15 cellular contexts compared by ENCODE assay signal in genomic region chr20:1928782-1929181, GRCh38. TPM values are rescaled to one million over a fixed set of nuclear protein-coding genes. Genes with fewer than 3 reads are reported as not detected.
DNase-seq lines count a peak whose midpoint lies in the region; ATAC-seq and TF ChIP-seq lines count a peak whose summit lies in the region.
"Had no signal": no experiment of that assay in that cellular context is flagged by ENCODE, and none has a peak within 500 bp of the region (broad histone marks: within the 10 kb centered on the region; RNA-seq: fewer than 3 reads in every experiment).

No MANE protein-coding gene starts in this region.

- peak overlapping the region; percentile 50 for H3K27ac Mint-ChIP-seq in glutamatergic neuron (ENCODE audit: unreplicated experiment)
- H3K27ac Mint-ChIP-seq in stimulated activated naive B cell treated with anti-CD40 and anti-IgM and Interleukin-4, amounts not matched to agents 10 μg/mL and 1 μg/mL and 100 μg/mL, for 72 hours, result peak overlapping the region; percentile 70
- H3K27ac Mint-ChIP-seq: CD8-positive, alpha-beta memory T cell had no signal

- H3K4me3 Mint-ChIP-seq in glutamatergic neuron (ENCODE audit: unreplicated experiment), result no peak overlapping the region
- H3K4me3 Mint-ChIP-seq in stimulated activated naive B cell treated with anti-CD40 and anti-IgM and Interleukin-4, amounts not matched to agents 10 μg/mL and 1 μg/mL and 100 μg/mL, for 72 hours, result no peak overlapping the region
- H3K4me3 Mint-ChIP-seq: CD8-positive, alpha-beta memory T cell had no signal

- H3K27me3 ChIP-seq in right cardiac atrium (ENCODE audit: control insufficient read depth, insufficient read depth), result no peaks in the 10 kb centered on the region
- H3K27me3 ChIP-seq: BLaER1 had no signal

- H3K27ac ChIP-seq in right cardiac atrium (ENCODE audit: low read length), result peak overlapping the region; percentile 20
- H3K27ac ChIP-seq: BLaER1 had no signal

- intact Hi-C loops in right cardiac atrium (cut with DNase I) (no loop called here), left ventricle myocardium superior (cut with micrococcal nuclease) (no loop called here), lower leg skin (cut with DNase I; ENCODE audit: low total_unique reads) (no loop called here)

- WGBS in right cardiac atrium, result 57% methylated on average over 7 of the region's 7 CpGs
- 80 to 87% methylated on average over 7 of the region's 7 CpGs for WGBS in lower leg skin, 2 donors

- peaks cover 7% of the 10 kb centered on the region for H3K4me1 ChIP-seq in right cardiac atrium (ENCODE audit: control insufficient read depth, insufficient read depth, low read length)
- H3K4me1 ChIP-seq: Caco-2 had no signal

- no peaks in the 10 kb centered on the region for H3K4me1 Mint-ChIP-seq in glutamatergic neuron (ENCODE audit: low read depth, unreplicated experiment)
- H3K4me1 Mint-ChIP-seq in stimulated activated naive B cell treated with anti-CD40 and anti-IgM and Interleukin-4, amounts not matched to agents 10 μg/mL and 1 μg/mL and 100 μg/mL, for 72 hours, result peaks cover 28 to 44% of the 10 kb centered on the region in 2 donors
- H3K4me1 Mint-ChIP-seq: CD8-positive, alpha-beta memory T cell had no signal

- DNase-seq in right cardiac atrium (no peak), left ventricle myocardium superior (no peak), glutamatergic neuron (no peak), lower leg skin (ENCODE audit: low spot score in 2 of 2) (no peak)
- no peak for DNase-seq in stimulated activated naive B cell treated with anti-CD40 and anti-IgM and Interleukin-4, amounts not matched to agents 10 μg/mL and 1 μg/mL and 100 μg/mL, for 72 hours
- DNase-seq: 8988T; AML-193; Caco-2; CD8-positive, alpha-beta memory T cell; DND-41; GF-D8 had no signal

- no peaks in the 10 kb centered on the region for H3K9me3 Mint-ChIP-seq in glutamatergic neuron (ENCODE audit: unreplicated experiment)
- no peaks in the 10 kb centered on the region for H3K9me3 Mint-ChIP-seq in stimulated activated naive B cell treated with anti-CD40 and anti-IgM and Interleukin-4, amounts not matched to agents 10 μg/mL and 1 μg/mL and 100 μg/mL, for 72 hours
- H3K9me3 Mint-ChIP-seq: CD8-positive, alpha-beta memory T cell had no signal

- no peak for ATAC-seq in right cardiac atrium
- no peak for ATAC-seq in left ventricle myocardium superior
- no peak for ATAC-seq in stimulated activated naive B cell treated with anti-CD40 and anti-IgM and Interleukin-4, amounts not matched to agents 10 μg/mL and 1 μg/mL and 100 μg/mL, for 72 hours (replicated peaks)
- no peak for ATAC-seq in GM18909 (IDR thresholded peaks at IDR 0.05; ENCODE audit: poor library complexity, unreplicated experiment)
- ATAC-seq in GM21723 (IDR thresholded peaks at IDR 0.05; ENCODE audit: unreplicated experiment), result no peak
- ATAC-seq: HCT116 had no signal

- H3K27me3 Mint-ChIP-seq in glutamatergic neuron (ENCODE audit: unreplicated experiment), result no peaks in the 10 kb centered on the region
- peaks cover 13 to 17% of the 10 kb centered on the region in 2 donors for H3K27me3 Mint-ChIP-seq in stimulated activated naive B cell treated with anti-CD40 and anti-IgM and Interleukin-4, amounts not matched to agents 10 μg/mL and 1 μg/mL and 100 μg/mL, for 72 hours

- TF ChIP-seq CTCF in glutamatergic neuron (IDR thresholded peaks at IDR 0.05; ENCODE audit: partially characterized antibody, unreplicated experiment) (no peak), lower leg skin (IDR thresholded peaks at IDR 0.05) (no peak)

- no peaks in the 10 kb centered on the region for H3K9me3 ChIP-seq in right cardiac atrium (ENCODE audit: control insufficient read depth, low read length)
- H3K9me3 ChIP-seq: BLaER1, Caco-2 had no signal

- no peaks in the 10 kb centered on the region for H3K36me3 Mint-ChIP-seq in glutamatergic neuron (ENCODE audit: unreplicated experiment)
- peaks cover 82 to 91% of the 10 kb centered on the region in 2 donors for H3K36me3 Mint-ChIP-seq in stimulated activated naive B cell treated with anti-CD40 and anti-IgM and Interleukin-4, amounts not matched to agents 10 μg/mL and 1 μg/mL and 100 μg/mL, for 72 hours
- H3K36me3 Mint-ChIP-seq: CD8-positive, alpha-beta memory T cell had no signal

- TF ChIP-seq POLR2A in lower leg skin (IDR thresholded peaks at IDR 0.05), result no peak

- H3K4me3 ChIP-seq in right cardiac atrium (ENCODE audit: low read length) (no peak overlapping the region), lower leg skin (ENCODE audit: low read depth, poor library complexity, severe bottlenecking) (no peak overlapping the region)
- H3K4me3 ChIP-seq: BLaER1 had no signal

RNA-seq across cellular contexts. Expression of gene SIRPA, which starts 33.6 kb away (rescaled TPM):
- total RNA-seq in right cardiac atrium (10 to 100 TPM; 28.1 to 45.2 (median 34.7) TPM), left ventricle myocardium superior (18.1 TPM), glutamatergic neuron (ENCODE audit: unreplicated experiment) (0.34 TPM), lower leg skin (10 to 100 TPM; 29.3 to 55.0 (median 44.1) TPM)
- 19.5 TPM for polyA plus RNA-seq in right cardiac atrium
- polyA plus RNA-seq: CD8-positive, alpha-beta memory T cell had no signal

Comparison
In these comparisons a context has a peak if more than half of its experiments do, and no peak if none do; other contexts are left out.
1. RNA of gene SIRPA, which starts 33.6 kb away (total RNA-seq): 29.3 to 55.0 TPM in lower leg skin, 28.1 to 45.2 TPM in right cardiac atrium and 18.1 TPM in left ventricle myocardium superior (single experiment); 0.34 TPM in glutamatergic neuron (single experiment); every median in the first group is over 10 times any median in the second.